Comparison of ENCODE assay signal across 20 cellular contexts in genomic region chr3:162769559-162769958, GRCh38.
DNase-seq lines count a peak whose midpoint lies in the region; ATAC-seq and TF ChIP-seq lines count a peak whose summit lies in the region.
"Had no signal": no experiment of that assay in that cellular context is flagged by ENCODE, and none has a peak within 500 bp of the region (broad histone marks: within the 10 kb centered on the region; RNA-seq: fewer than 3 reads in every experiment).

No MANE protein-coding gene starts in this region.

- H3K9me2 ChIP-seq in GM23248 (ENCODE audit: insufficient read depth): no peaks in the 10 kb centered on the region

- no peak overlapping the region for H3K4me2 ChIP-seq in GM23248 (ENCODE audit: unreplicated experiment)
- H3K4me2 ChIP-seq: BLaER1 treated with 17β-estradiol and CSF1 and Interleukin-3, amounts not matched to agents 10 nM and 100 nM had no signal

- peak; percentile 74 for DNase-seq in A172 (ENCODE audit: low spot score)
- DNase-seq in GM23248: peak; percentile 52
- DNase-seq in fibroblast of pulmonary artery (ENCODE audit: low read depth): peak; percentile 20
- no peak for DNase-seq in NCI-H146 treated with DMSO at 0.1 percent for 48 hours (lab: John Stamatoyannopoulos, UW; ENCODE audit: unreplicated experiment)
- no peak for DNase-seq in central memory CD4-positive, alpha-beta T cell
- DNase-seq: activated CD4-positive, alpha-beta memory T cell treated with anti-CD3 and anti-CD28 coated beads, Interleukin-2, amount 10 ng/mL, durations not matched to agents 7 days and 5 days; activated gamma-delta T cell treated with Interleukin-2 at 50 U/mL for 16 hours; foreskin melanocyte; immature natural killer cell; Karpas-422; NCI-H1092; NCI-H2081; NK-92 treated with Interleukin-12 subunit alpha and Interleukin-12 subunit beta, amount 100 ng/mL, for 24 hours; posterior cingulate gyrus; upper lobe of right lung had no signal

- no peaks in the 10 kb centered on the region for H3K36me3 ChIP-seq in GM23248 (ENCODE audit: low read depth)
- H3K36me3 ChIP-seq: BLaER1 treated with 17β-estradiol and CSF1 and Interleukin-3, amounts not matched to agents 10 nM and 100 nM; HAP-1; upper lobe of right lung had no signal

- no peak overlapping the region for H2AFZ ChIP-seq in GM23248

- H3K4me1 ChIP-seq in GM23248 (ENCODE audit: insufficient read depth): no peaks in the 10 kb centered on the region
- H3K4me1 ChIP-seq: HAP-1, upper lobe of right lung had no signal

- 0 out of 2 replicates have a peak, but pooled peaks cover 5% of the 10 kb centered on the region for H3F3A ChIP-seq in GM23248 (ENCODE audit: insufficient read depth)

- no peaks in the 10 kb centered on the region for H3K27me3 ChIP-seq in GM23248 (replicated peaks; ENCODE audit: insufficient read depth)
- H3K27me3 ChIP-seq: BLaER1 treated with 17β-estradiol and CSF1 and Interleukin-3, amounts not matched to agents 10 nM and 100 nM; upper lobe of right lung had no signal

- in situ Hi-C loops in GM23248 (cut with MboI): no loop called here

- H3K9ac ChIP-seq in GM23248: no peak overlapping the region
- H3K9ac ChIP-seq: BLaER1 treated with 17β-estradiol and CSF1 and Interleukin-3, amounts not matched to agents 10 nM and 100 nM had no signal

- H3K9me3 ChIP-seq in GM23248 (ENCODE audit: low read depth): no peaks in the 10 kb centered on the region
- H3K9me3 ChIP-seq: HAP-1, upper lobe of right lung had no signal

- no peaks in the 10 kb centered on the region for H3K79me2 ChIP-seq in GM23248 (ENCODE audit: insufficient read depth)

- H3K27ac ChIP-seq in GM23248: no peak overlapping the region
- H3K27ac ChIP-seq: BLaER1 treated with 17β-estradiol and CSF1 and Interleukin-3, amounts not matched to agents 10 nM and 100 nM; upper lobe of right lung had no signal

- ATAC-seq in SK-N-SH treated with all-trans-retinoic acid at 6 μM for 48 hours (peak; percentile 65), HG03457 (IDR thresholded peaks at IDR 0.05; ENCODE audit: unreplicated experiment) (no peak), GM19351 (IDR thresholded peaks at IDR 0.05; ENCODE audit: unreplicated experiment) (no peak)
- ATAC-seq: upper lobe of right lung had no signal

- no peaks in the 10 kb centered on the region for H4K20me1 ChIP-seq in GM23248 (ENCODE audit: insufficient read depth)
- H4K20me1 ChIP-seq: BLaER1 treated with 17β-estradiol and CSF1 and Interleukin-3, amounts not matched to agents 10 nM and 100 nM had no signal

- H3K4me3 ChIP-seq in GM23248: no peak overlapping the region
- no peak overlapping the region for H3K4me3 ChIP-seq in fibroblast of pulmonary artery (replicated peaks; ENCODE audit: low read depth, low read length)
- H3K4me3 ChIP-seq: BLaER1 treated with 17β-estradiol and CSF1 and Interleukin-3, amounts not matched to agents 10 nM and 100 nM; HAP-1; upper lobe of right lung had no signal

- no peak for TF ChIP-seq CTCF in fibroblast of pulmonary artery (IDR thresholded peaks at IDR 0.05; ENCODE audit: low read length, missing control alignments)

TF ChIP-seq in SK-N-SH treated with all-trans-retinoic acid at 6 μM for 48 hours, 23 proteins besides CTCF, POLR2A, EP300 and RAD21:
- TF ChIP-seq ZNF70 (CRISPR knock-in tag; IDR thresholded peaks at IDR 0.05) (no peak), TOX (CRISPR knock-in tag; IDR thresholded peaks at IDR 0.05; ENCODE audit: borderline replicate concordance) (0 out of 2 replicates have a peak, but pooled peaks have one; percentile 37)

Comparison
In these comparisons a context has a peak if more than half of its experiments do, and no peak if none do; other contexts are left out.
1. DNase-seq: peak in A172 (single experiment), GM23248 (single experiment) and fibroblast of pulmonary artery (single experiment); none in NCI-H146 treated with DMSO at 0.1 percent for 48 hours (single experiment) and central memory CD4-positive, alpha-beta T cell (single experiment).